ENCODE assay signal across 18 cellular contexts in the genomic region with DNA sequence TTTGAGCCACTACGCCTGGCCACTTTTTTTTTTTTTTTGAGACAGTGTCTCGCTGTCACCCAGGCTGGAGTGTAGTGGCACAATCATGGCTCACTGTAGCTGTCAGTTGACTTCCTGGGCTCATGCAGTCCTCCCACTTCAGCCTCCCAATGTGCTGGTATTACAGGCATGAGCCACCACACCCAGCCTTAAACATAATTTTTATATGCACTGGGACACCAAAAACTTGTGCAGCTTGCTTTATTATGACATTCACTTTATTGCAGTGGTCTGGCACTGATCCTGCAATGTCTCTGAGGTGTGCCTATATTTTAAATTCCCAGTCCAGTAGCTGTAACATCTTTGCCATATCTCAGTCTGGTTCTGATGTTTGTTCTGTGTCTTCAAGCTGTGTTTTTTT. TPM values are rescaled to one million over a fixed set of nuclear protein-coding genes. Genes with fewer than 3 reads are reported as not detected.
DNase-seq lines count a peak whose midpoint lies in the region; ATAC-seq and TF ChIP-seq lines count a peak whose summit lies in the region.
"Had no signal": no experiment of that assay in that cellular context is flagged by ENCODE, and none has a peak within 500 bp of the region (broad histone marks: within the 10 kb centered on the region; RNA-seq: fewer than 3 reads in every experiment).

No MANE protein-coding gene starts in this region.

- intact Hi-C loops in PC-3 (cut with micrococcal nuclease) (loop anchor here (5.0 kb wide), 1 partner anchor 100 kb away; no protein-coding TSS in a partner anchor), mucosa of descending colon (cut with DNase I, micrococcal nuclease) (no loop called here), Right ventricle myocardium superior (cut with DNase I) (no loop called here), adrenal gland (cut with DNase I) (no loop called here)

- H3K27ac ChIP-seq in PC-3 (ENCODE audit: low read length) (peak overlapping the region; percentile 13), adrenal gland (no peak overlapping the region)
- H3K27ac ChIP-seq: 22Rv1, A549, BLaER1, GM23248, HL-60 had no signal

- no peaks in the 10 kb centered on the region for H3K27me3 Mint-ChIP-seq in activated T-cell treated with anti-CD3 and anti-CD28 coated beads, Interleukin-2, amount 50 U/mL, for 72 hours (ENCODE audit: low read depth)

- no peak for TF ChIP-seq POLR2A in adrenal gland (IDR thresholded peaks at IDR 0.05)

- no peaks in the 10 kb centered on the region for H3K9me3 Mint-ChIP-seq in activated T-cell treated with anti-CD3 and anti-CD28 coated beads, Interleukin-2, amount 50 U/mL, for 72 hours
- H3K9me3 Mint-ChIP-seq: CD8-positive, alpha-beta T cell had no signal

- H3K4me2 ChIP-seq in PC-3 (ENCODE audit: low read length) = no peak overlapping the region
- H3K4me2 ChIP-seq: A549, BLaER1 had no signal

- POLR2A ChIA-PET in PC-3 (lab: Charles Lee; ENCODE audit: unreplicated experiment) = no interaction called here

- H3K4me3 ChIP-seq in AG10803 (ENCODE audit: low read length) (no peak overlapping the region), PC-3 (ENCODE audit: low read length) (no peak overlapping the region), mucosa of descending colon (no peak overlapping the region), adrenal gland (no peak overlapping the region)
- H3K4me3 ChIP-seq: A549, BLaER1, GM23248, HAP-1 had no signal

- no peaks in the 10 kb centered on the region for H3K9me2 ChIP-seq in PC-3 (replicated peaks; ENCODE audit: low read length)

- H3K36me3 ChIP-seq in PC-3 (ENCODE audit: low read depth, low read length) (peaks cover 6% of the 10 kb centered on the region; the same call in 1 of the 2 replicates), mucosa of descending colon (ENCODE audit: low read depth) (no peaks in the 10 kb centered on the region), adrenal gland (replicated peaks in 1 of 2) (no peaks in the 10 kb centered on the region)

- CTCF ChIA-PET in PC-3 (lab: Charles Lee) = no interaction called here

- WGBS in adrenal gland, 4 donors = 96 to 100% (median 99%) methylated on average over 2 of the region's 2 CpGs

- no peak overlapping the region for H2AFZ ChIP-seq in PC-3 (ENCODE audit: low read length)
- H2AFZ ChIP-seq: GM23248 had no signal

- H3K27me3 ChIP-seq in PC-3 (ENCODE audit: low read length) (no peaks in the 10 kb centered on the region), adrenal gland (no peaks in the 10 kb centered on the region)
- H3K27me3 ChIP-seq: BLaER1 had no signal

- H3K27ac Mint-ChIP-seq in activated T-cell treated with anti-CD3 and anti-CD28 coated beads, Interleukin-2, amount 50 U/mL, for 72 hours = peak overlapping the region; percentile 77
- H3K27ac Mint-ChIP-seq: CD8-positive, alpha-beta T cell had no signal

- no peak overlapping the region for H3K9ac ChIP-seq in PC-3 (ENCODE audit: low read length)
- H3K9ac ChIP-seq: BLaER1, GM23248 had no signal

- no peaks in the 10 kb centered on the region for H3K79me2 ChIP-seq in PC-3 (ENCODE audit: low read length)

- no peaks in the 10 kb centered on the region for H4K20me1 ChIP-seq in PC-3 (ENCODE audit: low read length)

- H3K4me3 Mint-ChIP-seq in activated T-cell treated with anti-CD3 and anti-CD28 coated beads, Interleukin-2, amount 50 U/mL, for 72 hours = no peak overlapping the region
- H3K4me3 Mint-ChIP-seq: CD14-positive monocyte; CD8-positive, alpha-beta T cell had no signal

- no peaks in the 10 kb centered on the region for H3F3A ChIP-seq in PC-3 (ENCODE audit: low read length, unreplicated experiment)

- ATAC-seq in activated T-cell treated with anti-CD3 and anti-CD28 coated beads, Interleukin-2, amount 50 U/mL, for 72 hours (replicated peaks in 1 of 2) = no peak
- ATAC-seq in PC-3 (peak; percentile 81), mucosa of descending colon (peak; percentile 84), Right ventricle myocardium superior (ENCODE audit: poor library complexity) (no peak)
- ATAC-seq: A549; CD8-positive, alpha-beta T cell had no signal

- TF ChIP-seq CTCF in AG10803 (conservative IDR thresholded peaks at IDR 0.05; ENCODE audit: low read length) = no peak
- TF ChIP-seq CTCF in PC-3 (conservative IDR thresholded peaks at IDR 0.05; ENCODE audit: low read depth, low read length) = no peak
- TF ChIP-seq CTCF in mucosa of descending colon (IDR thresholded peaks at IDR 0.05) = no peak
- no peak for TF ChIP-seq CTCF in adrenal gland (IDR thresholded peaks at IDR 0.05)

- H3K9me3 ChIP-seq in PC-3 (ENCODE audit: low read length) = no peaks in the 10 kb centered on the region
- H3K9me3 ChIP-seq in mucosa of descending colon = no peaks in the 10 kb centered on the region
- H3K9me3 ChIP-seq in adrenal gland (replicated peaks in 1 of 3) = no peaks in the 10 kb centered on the region
- H3K9me3 ChIP-seq: A549, HAP-1 had no signal

- peaks cover 8 to 25% of the 10 kb centered on the region in 2 donors for H3K36me3 Mint-ChIP-seq in activated T-cell treated with anti-CD3 and anti-CD28 coated beads, Interleukin-2, amount 50 U/mL, for 72 hours (ENCODE audit: insufficient read depth in 2 of 2)

- H3K4me1 Mint-ChIP-seq in activated T-cell treated with anti-CD3 and anti-CD28 coated beads, Interleukin-2, amount 50 U/mL, for 72 hours (ENCODE audit: low read depth) = peaks cover 6% of the 10 kb centered on the region
- H3K4me1 Mint-ChIP-seq: CD14-positive monocyte had no signal

- peaks cover 12% of the 10 kb centered on the region; the same call in 1 of the 2 replicates for H3K4me1 ChIP-seq in PC-3 (ENCODE audit: insufficient read depth, low read length)
- peaks cover 10% of the 10 kb centered on the region for H3K4me1 ChIP-seq in mucosa of descending colon (ENCODE audit: low read depth)
- no peaks in the 10 kb centered on the region for H3K4me1 ChIP-seq in adrenal gland (replicated peaks in 1 of 2)
- H3K4me1 ChIP-seq: A549, BLaER1 had no signal

- no TSS peak for BruUV-seq in PC-3 (replicated peaks; lab: Mats Ljungman, UMichigan)

- DNase-seq in activated T-cell treated with anti-CD3 and anti-CD28 coated beads, Interleukin-2, amount 50 U/mL, for 72 hours = no peak
- DNase-seq in activated T-cell treated with anti-CD3 and anti-CD28 coated beads, Interleukin-2, amount 50 U/mL, for 48 hours = no peak
- DNase-seq in AG10803 (ENCODE audit: low read depth) = peak; percentile 8
- DNase-seq in PC-3 = peak; percentile 57
- peak in 2 of 3 donors; percentile 27 to 43 for DNase-seq in mucosa of descending colon
- no peak for DNase-seq in Right ventricle myocardium superior
- DNase-seq in NCI-H2196 treated with DMSO at 0.1 percent for 48 hours (lab: John Stamatoyannopoulos, UW; ENCODE audit: unreplicated experiment) = no peak
- DNase-seq in adrenal gland = no peak
- DNase-seq: Calu3; CD8-positive, alpha-beta T cell; DMS 273 treated with DMSO at 0.1 percent for 48 hours; GM23248 had no signal

RNA-seq across cellular contexts. Expression of a gene that starts 34.7 kb away (rescaled TPM):
- 10 to 100 TPM; 12.4 to 16.2 TPM for total RNA-seq in activated T-cell treated with anti-CD3 and anti-CD28 coated beads, Interleukin-2, amount 50 U/mL, for 72 hours
- total RNA-seq in PC-3 (2014; rRNA removed) = 10.8 and 12.5 TPM in 2 replicates
- 10 to 100 TPM; 13.0 to 23.4 (median 16.6) TPM for total RNA-seq in mucosa of descending colon
- total RNA-seq in Right ventricle myocardium superior = 11.6 TPM
- total RNA-seq in adrenal gland = 10 to 100 TPM; 13.2 to 20.0 (median 15.6) TPM
- polyA plus RNA-seq in adrenal gland = 10 to 100 TPM in 1 of 3 donors, 1 to 10 TPM in 2; 5.7 to 24.0 (median 8.8) TPM

RNA-seq across cellular contexts. Expression of a gene that starts 34.7 kb away (rescaled TPM):
- total RNA-seq in activated T-cell treated with anti-CD3 and anti-CD28 coated beads, Interleukin-2, amount 50 U/mL, for 72 hours = 10 to 100 TPM in 1 of 2 donors, 1 to 10 TPM in 1; 9.7 to 10.2 TPM
- 21.2 and 31.2 TPM in 2 replicates for total RNA-seq in PC-3 (2014; rRNA removed)
- 10 to 100 TPM; 13.6 to 25.6 (median 14.7) TPM for total RNA-seq in mucosa of descending colon
- total RNA-seq in Right ventricle myocardium superior = 12.0 TPM
- 10 to 100 TPM in 7 of 8 donors, 1 to 10 TPM in 1; 4.5 to 31.3 (median 17.8) TPM for total RNA-seq in adrenal gland
- polyA plus RNA-seq in adrenal gland = 10 to 100 TPM; 11.8 to 28.2 (median 12.1) TPM

Comparison
In these comparisons a context has a peak if more than half of its experiments do, and no peak if none do; other contexts are left out.
1. ATAC-seq: peak in PC-3 (single experiment) and mucosa of descending colon (single experiment); none in activated T-cell treated with anti-CD3 and anti-CD28 coated beads, Interleukin-2, amount 50 U/mL, for 72 hours (0 of 2) and Right ventricle myocardium superior (single experiment).
2. DNase-seq: peak in AG10803 (single experiment), PC-3 (single experiment) and mucosa of descending colon (2 of 3); none in activated T-cell treated with anti-CD3 and anti-CD28 coated beads, Interleukin-2, amount 50 U/mL, for 72 hours (0 of 2), activated T-cell treated with anti-CD3 and anti-CD28 coated beads, Interleukin-2, amount 50 U/mL, for 48 hours (0 of 2), Right ventricle myocardium superior (single experiment), NCI-H2196 treated with DMSO at 0.1 percent for 48 hours (single experiment) and adrenal gland (0 of 7).